9 cellular contexts compared by ENCODE assay signal in genomic region chr19:18002347-18002850, GRCh38. TPM values are rescaled to one million over a fixed set of nuclear protein-coding genes. Genes with fewer than 3 reads are reported as not detected.
DNase-seq lines count a peak whose midpoint lies in the region; ATAC-seq and TF ChIP-seq lines count a peak whose summit lies in the region.
"Had no signal": no experiment of that assay in that cellular context is flagged by ENCODE, and none has a peak within 500 bp of the region (broad histone marks: within the 10 kb centered on the region; RNA-seq: fewer than 3 reads in every experiment).

No MANE protein-coding gene starts in this region.

- TF ChIP-seq CTCF in activated B cell treated with CpG ODN at 0.5 μM for 24 hours (IDR thresholded peaks at IDR 0.05), result no peak
- no peak for TF ChIP-seq CTCF in right atrium auricular region (IDR thresholded peaks at IDR 0.05)
- TF ChIP-seq CTCF in suprapubic skin (IDR thresholded peaks at IDR 0.05), result no peak

- peak overlapping the region; percentile 85 for H3K4me3 Mint-ChIP-seq in activated CD4-positive, alpha-beta T cell treated with anti-CD3 and anti-CD28 coated beads for 36 hours
- peak overlapping the region; percentile 92 for H3K4me3 Mint-ChIP-seq in activated B cell treated with CpG ODN at 0.5 μM for 24 hours

- H3K4me3 ChIP-seq in right atrium auricular region (peak overlapping the region; percentile 45 to 75), suprapubic skin (peak overlapping the region; percentile 68)

- no peak for TF ChIP-seq EP300 in suprapubic skin (IDR thresholded peaks at IDR 0.05)

- no peaks in the 10 kb centered on the region for H3K27me3 ChIP-seq in right atrium auricular region
- H3K27me3 ChIP-seq in suprapubic skin, result no peaks in the 10 kb centered on the region

- ATAC-seq in activated CD4-positive, alpha-beta T cell treated with anti-CD3 and anti-CD28 coated beads for 36 hours, result no peak
- no peak for ATAC-seq in activated B cell treated with CpG ODN at 0.5 μM for 24 hours (ENCODE audit: low read depth)
- no peak for ATAC-seq in HG03039 (IDR thresholded peaks at IDR 0.05; ENCODE audit: unreplicated experiment)

- CTCF ChIA-PET in activated CD4-positive, alpha-beta T cell treated with anti-CD3 and anti-CD28 coated beads for 36 hours (lab: Charles Lee), result interaction anchor here (0.6 to 1.2 kb wide), 3 partner anchors 42 to 538 kb away, joined by 3 to 5 read pairs (median 4); no protein-coding TSS in a partner anchor
- CTCF ChIA-PET in activated B cell treated with CpG ODN at 0.5 μM for 24 hours (lab: Charles Lee), result interaction anchor here (1.0 kb wide), 1 partner anchor 64 kb away, joined by 4 read pairs; no protein-coding TSS in a partner anchor

- no peaks in the 10 kb centered on the region for H3K27me3 Mint-ChIP-seq in activated CD4-positive, alpha-beta T cell treated with anti-CD3 and anti-CD28 coated beads for 36 hours
- no peaks in the 10 kb centered on the region for H3K27me3 Mint-ChIP-seq in activated B cell treated with CpG ODN at 0.5 μM for 24 hours

- H3K4me1 ChIP-seq in right atrium auricular region (peaks cover 0 to 20% of the 10 kb centered on the region in 2 donors), suprapubic skin (peaks cover 39% of the 10 kb centered on the region)

- no peaks in the 10 kb centered on the region for H3K9me3 Mint-ChIP-seq in activated CD4-positive, alpha-beta T cell treated with anti-CD3 and anti-CD28 coated beads for 36 hours (ENCODE audit: low read depth)
- H3K9me3 Mint-ChIP-seq in activated B cell treated with CpG ODN at 0.5 μM for 24 hours, result no peaks in the 10 kb centered on the region

- peaks cover 10% of the 10 kb centered on the region for H3K36me3 Mint-ChIP-seq in activated CD4-positive, alpha-beta T cell treated with anti-CD3 and anti-CD28 coated beads for 36 hours (ENCODE audit: low read depth)
- H3K36me3 Mint-ChIP-seq in activated B cell treated with CpG ODN at 0.5 μM for 24 hours (ENCODE audit: low read depth), result peaks cover 18% of the 10 kb centered on the region

- peak overlapping the region; percentile 84 to 89 for H3K27ac ChIP-seq in right atrium auricular region
- no peak overlapping the region for H3K27ac ChIP-seq in suprapubic skin

- peak overlapping the region; percentile 55 for H3K27ac Mint-ChIP-seq in activated CD4-positive, alpha-beta T cell treated with anti-CD3 and anti-CD28 coated beads for 36 hours
- H3K27ac Mint-ChIP-seq in activated B cell treated with CpG ODN at 0.5 μM for 24 hours, result peak overlapping the region; percentile 88

- no peak for TF ChIP-seq POLR2A in suprapubic skin (IDR thresholded peaks at IDR 0.05)

- peaks cover 25% of the 10 kb centered on the region for H3K4me1 Mint-ChIP-seq in activated CD4-positive, alpha-beta T cell treated with anti-CD3 and anti-CD28 coated beads for 36 hours
- peaks cover 38% of the 10 kb centered on the region for H3K4me1 Mint-ChIP-seq in activated B cell treated with CpG ODN at 0.5 μM for 24 hours

- H3K9me3 ChIP-seq in right atrium auricular region (no peaks in the 10 kb centered on the region), suprapubic skin (no peaks in the 10 kb centered on the region)

- POLR2A ChIA-PET in activated CD4-positive, alpha-beta T cell treated with anti-CD3 and anti-CD28 coated beads for 36 hours (lab: Charles Lee), result interaction anchor here (0.7 kb wide), 1 partner anchor 413 kb away, joined by 3 read pairs; no protein-coding TSS in a partner anchor
- POLR2A ChIA-PET in activated B cell treated with CpG ODN at 0.5 μM for 24 hours (lab: Charles Lee), result interaction anchor here (0.6 to 5.5 kb wide), 14 partner anchors 17 to 599 kb away, joined by 3 to 67 read pairs (median 6); partner anchors contain the start of genes IL12RB1, MAST3, PIK3R2 and RPL18A

- H3K36me3 ChIP-seq in right atrium auricular region, result no peaks in the 10 kb centered on the region
- no peaks in the 10 kb centered on the region for H3K36me3 ChIP-seq in suprapubic skin

- peak; percentile 31 for DNase-seq in activated CD4-positive, alpha-beta T cell treated with anti-CD3 and anti-CD28 coated beads for 36 hours
- no peak for DNase-seq in activated CD4-positive, alpha-beta T cell treated with anti-CD3 and anti-CD28 coated beads for 1 hour
- DNase-seq in activated B cell treated with CpG ODN at 0.5 μM for 24 hours (no peak), right atrium auricular region (ENCODE audit: low spot score) (no peak), suprapubic skin (ENCODE audit: low spot score in 2 of 2) (no peak), AG08396 (ENCODE audit: low spot score) (no peak), 8988T (no peak)
- DNase-seq: activated CD8-positive, alpha-beta memory T cell treated with anti-CD3 and anti-CD28 coated beads, Interleukin-2, amount 50 U/mL, for 4 hours had no signal

- WGBS in suprapubic skin, result 81% methylated on average over 24 of the region's 27 CpGs

- intact Hi-C loops in activated CD4-positive, alpha-beta T cell treated with anti-CD3 and anti-CD28 coated beads for 36 hours (cut with DNase I, micrococcal nuclease), result loop anchor here in 1 of 2 experiments (10.0 kb wide), 1 partner anchor 152 kb away; the partner anchor contains the start of gene PIK3R2
- intact Hi-C loops in activated B cell treated with CpG ODN at 0.5 μM for 24 hours (cut with micrococcal nuclease), result loop anchor here (10.0 kb wide), 1 partner anchor 248 kb away; the partner anchor contains the start of gene FCHO1

RNA-seq across cellular contexts. Expression of gene ARRDC2, which starts 5.6 kb away (rescaled TPM):
- total RNA-seq in activated CD4-positive, alpha-beta T cell treated with anti-CD3 and anti-CD28 coated beads for 36 hours, result 10 to 100 TPM; 13.5 to 21.7 TPM
- total RNA-seq in activated B cell treated with CpG ODN at 0.5 μM for 24 hours (147 and 168 TPM in 2 replicates), right atrium auricular region (10 to 100 TPM; 26.7 to 42.4 TPM), suprapubic skin (10 to 100 TPM; 11.3 to 35.0 (median 28.5) TPM)

RNA-seq across cellular contexts. Expression of gene KCNN1, which starts 35.5 kb away (rescaled TPM):
- under 1 TPM in 1 of 2 experiments, not detected in 1; 0.05 TPM for total RNA-seq in activated CD4-positive, alpha-beta T cell treated with anti-CD3 and anti-CD28 coated beads for 36 hours
- 0.17 TPM in 1 of 2 replicates, not detected in the other for total RNA-seq in activated B cell treated with CpG ODN at 0.5 μM for 24 hours
- under 1 TPM; 0.56 to 0.63 TPM for total RNA-seq in right atrium auricular region
- under 1 TPM in 2 of 4 donors, not detected in 2; 0.26 to 0.51 TPM for total RNA-seq in suprapubic skin
